ENCODE assay signal across 19 cellular contexts in genomic region chr2:96239091-96239490, GRCh38.
"Had no signal": no experiment of that assay in that cellular context is flagged by ENCODE, and none has a peak within 500 bp of the region (broad histone marks: within the 10 kb centered on the region; RNA-seq: fewer than 3 reads in every experiment).

No MANE protein-coding gene starts in this region.

- H3K79me2 ChIP-seq: hepatocyte had no signal

- ATAC-seq: effector memory CD8-positive, alpha-beta T cell; gastroesophageal sphincter; naive thymus-derived CD4-positive, alpha-beta T cell; stimulated activated memory B cell treated with anti-CD40 and anti-IgM and Interleukin-4, amounts not matched to agents 10 μg/mL and 1 μg/mL and 100 μg/mL, for 72 hours; stimulated activated naive CD8-positive, alpha-beta T cell treated with anti-CD3 and anti-CD28 coated beads, Interleukin-15, amount 100 ng/mL, for 72 hours; upper lobe of right lung had no signal

- H3K36me3 ChIP-seq: upper lobe of right lung, vagina had no signal

- H3K27me3 ChIP-seq: esophagus muscularis mucosa, gastroesophageal sphincter, hepatocyte, spleen, testis, tibial nerve, upper lobe of right lung, vagina had no signal

- H3K4me1 ChIP-seq: gastroesophageal sphincter, testis had no signal

- H3K4me2 ChIP-seq: hepatocyte had no signal

- H3K9me3 ChIP-seq: esophagus muscularis mucosa, gastroesophageal sphincter, spleen, testis, tibial nerve, upper lobe of right lung, vagina had no signal

- H3K4me3 ChIP-seq: esophagus muscularis mucosa, gastroesophageal sphincter, hepatocyte, spleen, testis, tibial nerve, upper lobe of right lung, vagina had no signal

- DNase-seq: cortex of kidney; effector memory CD8-positive, alpha-beta T cell; mesendoderm; naive thymus-derived CD4-positive, alpha-beta T cell; right cardiac atrium; spleen; stimulated activated CD4-positive, alpha-beta T cell treated with anti-CD3 and anti-CD28 coated beads, Interleukin-15, amount 100 ng/mL, for 24 hours; stimulated activated CD4-positive, alpha-beta T cell treated with anti-CD3 and anti-CD28 coated beads, Interleukin-1b, Interleukin-23, amount 100 ng/mL, for 48 hours; stimulated activated CD4-positive, alpha-beta T cell treated with anti-CD3 and anti-CD28 coated beads, Interleukin-4, amount 100 ng/mL, for 24 hours; stimulated activated naive CD8-positive, alpha-beta T cell treated with anti-CD3 and anti-CD28 coated beads, Interleukin-15, amount 100 ng/mL, for 72 hours; testis; upper lobe of right lung had no signal

- H2AFZ ChIP-seq: hepatocyte had no signal

- H3K27ac ChIP-seq: epithelial cell of prostate, esophagus muscularis mucosa, gastroesophageal sphincter, hepatocyte, spleen, testis, tibial nerve, upper lobe of right lung, vagina had no signal
